In the genomic region with DNA sequence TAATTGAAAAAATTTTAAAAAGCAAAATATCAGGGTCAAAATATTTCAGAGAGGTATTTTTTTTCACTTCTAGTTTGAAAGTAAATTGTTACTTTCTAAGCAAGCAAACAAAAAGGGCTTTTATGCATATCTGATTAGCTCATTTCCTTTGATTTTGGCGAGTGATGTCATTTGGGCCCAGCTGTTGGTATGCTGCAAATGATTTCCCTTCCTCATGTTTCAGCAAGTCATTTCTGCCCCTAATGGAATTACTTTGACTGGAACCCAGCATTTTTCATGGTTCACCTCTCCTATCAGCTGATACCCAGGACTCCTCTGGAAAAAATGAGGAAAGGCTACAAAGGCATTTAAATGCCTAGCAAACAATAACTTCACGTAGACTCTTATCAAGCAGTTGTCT, we compare ENCODE assay signal across 15 cellular contexts.
DNase-seq lines count a peak whose midpoint lies in the region; TF ChIP-seq lines count a peak whose summit lies in the region.
"Had no signal": no experiment of that assay in that cellular context is flagged by ENCODE, and none has a peak within 500 bp of the region (broad histone marks: within the 10 kb centered on the region; RNA-seq: fewer than 3 reads in every experiment).

No MANE protein-coding gene starts in this region.

- H3K4me3 ChIP-seq in OCI-LY3 (ENCODE audit: low read length) (no peak overlapping the region), neural progenitor cell (no peak overlapping the region)
- H3K4me3 ChIP-seq: pancreas had no signal

- H3K79me2 ChIP-seq in OCI-LY3 (ENCODE audit: low read length) (no peaks in the 10 kb centered on the region), neural progenitor cell (ENCODE audit: low read depth) (no peaks in the 10 kb centered on the region)

- H3K36me3 ChIP-seq in OCI-LY3 (replicated peaks; ENCODE audit: low read depth, low read length) (no peaks in the 10 kb centered on the region), neural progenitor cell (no peaks in the 10 kb centered on the region)
- H3K36me3 ChIP-seq: pancreas, WERI-Rb-1 had no signal

- no peak overlapping the region for H3K9ac ChIP-seq in OCI-LY3 (ENCODE audit: low read length)
- no peak overlapping the region for H3K9ac ChIP-seq in neural progenitor cell

- H3K27me3 Mint-ChIP-seq in neural progenitor cell (ENCODE audit: insufficient read depth, low read depth), result peaks cover 3% of the 10 kb centered on the region
- no peaks in the 10 kb centered on the region for H3K27me3 Mint-ChIP-seq in nephron progenitor cell (ENCODE audit: low read depth, poor library complexity)

- no peaks in the 10 kb centered on the region for H3K9me3 ChIP-seq in OCI-LY3 (ENCODE audit: insufficient read depth, low read length)
- H3K9me3 ChIP-seq in neural progenitor cell (ENCODE audit: low read depth), result no peaks in the 10 kb centered on the region
- H3K9me3 ChIP-seq: pancreas had no signal

- H2AFZ ChIP-seq in OCI-LY3 (ENCODE audit: low read depth, low read length) (no peak overlapping the region), neural progenitor cell (replicated peaks) (peak overlapping the region; percentile 76)

- no peaks in the 10 kb centered on the region for H3F3A ChIP-seq in neural progenitor cell (ENCODE audit: low read depth)

- TF ChIP-seq CTCF in OCI-LY3 (IDR thresholded peaks at IDR 0.05; ENCODE audit: low read depth, low read length) (no peak), neural progenitor cell (IDR thresholded peaks at IDR 0.05) (no peak), nephron progenitor cell (IDR thresholded peaks at IDR 0.05) (no peak)

- H3K4me3 Mint-ChIP-seq in neural progenitor cell, result no peak overlapping the region
- H3K4me3 Mint-ChIP-seq in nephron progenitor cell, result no peak overlapping the region
- H3K4me3 Mint-ChIP-seq: dendritic cell treated with granulocyte-macrophage colony-stimulating factor and Interleukin-4, amounts not matched to agents 40 ng/mL and 50 ng/mL, for 4 days; mesothelial cell of epicardium had no signal

- H4K20me1 ChIP-seq in OCI-LY3 (ENCODE audit: insufficient read depth, low read length), result no peaks in the 10 kb centered on the region
- H4K20me1 ChIP-seq in neural progenitor cell (ENCODE audit: low read depth), result no peaks in the 10 kb centered on the region

- H3K4me1 Mint-ChIP-seq in neural progenitor cell (peaks cover 9% of the 10 kb centered on the region), nephron progenitor cell (no peaks in the 10 kb centered on the region)
- H3K4me1 Mint-ChIP-seq: mesothelial cell of epicardium had no signal

- no peaks in the 10 kb centered on the region for H3K36me3 Mint-ChIP-seq in neural progenitor cell
- H3K36me3 Mint-ChIP-seq in nephron progenitor cell (ENCODE audit: low read depth), result no peaks in the 10 kb centered on the region
- H3K36me3 Mint-ChIP-seq: mesothelial cell of epicardium had no signal

- no peaks in the 10 kb centered on the region for H3K27me3 ChIP-seq in OCI-LY3 (ENCODE audit: low read depth, low read length)
- H3K27me3 ChIP-seq in neural progenitor cell, result no peaks in the 10 kb centered on the region
- H3K27me3 ChIP-seq: pancreas had no signal

- no peak overlapping the region for H3K27ac Mint-ChIP-seq in neural progenitor cell
- H3K27ac Mint-ChIP-seq in nephron progenitor cell, result no peak overlapping the region
- H3K27ac Mint-ChIP-seq: activated T-helper 2 cell treated with anti-CD3 and anti-CD28 coated beads, Interferon-gamma antibody, Interleukin-2, Interleukin-4, amounts not matched to agents 10 μg/mL and 5 μg/mL and 100 μg/mL, durations not matched to agents 14 hours and 24 hours and 36 hours; mesothelial cell of epicardium had no signal

- peak overlapping the region; percentile 66; the same call in 1 of the 2 replicates for H3K4me2 ChIP-seq in OCI-LY3 (ENCODE audit: low read length)
- H3K4me2 ChIP-seq in neural progenitor cell, result no peak overlapping the region

- no peak overlapping the region for H3K27ac ChIP-seq in OCI-LY3 (ENCODE audit: low read length)
- H3K27ac ChIP-seq in neural progenitor cell, result no peak overlapping the region
- H3K27ac ChIP-seq: pancreas, WERI-Rb-1 had no signal

- peaks cover 25% of the 10 kb centered on the region for H3K4me1 ChIP-seq in OCI-LY3 (ENCODE audit: low read length)
- peaks cover 4% of the 10 kb centered on the region for H3K4me1 ChIP-seq in neural progenitor cell
- H3K4me1 ChIP-seq: pancreas had no signal

- H3K9me3 Mint-ChIP-seq in neural progenitor cell, result peaks cover 6% of the 10 kb centered on the region
- peaks cover 10% of the 10 kb centered on the region for H3K9me3 Mint-ChIP-seq in nephron progenitor cell
- H3K9me3 Mint-ChIP-seq: activated T-helper 2 cell treated with anti-CD3 and anti-CD28 coated beads, Interferon-gamma antibody, Interleukin-2, Interleukin-4, amounts not matched to agents 10 μg/mL and 5 μg/mL and 100 μg/mL, durations not matched to agents 14 hours and 24 hours and 36 hours; dendritic cell treated with granulocyte-macrophage colony-stimulating factor and Interleukin-4, amounts not matched to agents 40 ng/mL and 50 ng/mL, for 4 days had no signal

- DNase-seq in Daoy (ENCODE audit: low read depth) (peak; percentile 63), fibroblast of peridontal ligament (ENCODE audit: extremely low read depth) (peak; percentile 89), neural progenitor cell (ENCODE audit: low spot score) (no peak), nephron progenitor cell (no peak), DMS53 (lab: John Stamatoyannopoulos, UW) (no peak), NCI-H1092 treated with DMSO at 0.1 percent for 48 hours (lab: John Stamatoyannopoulos, UW) (no peak)
- no peak for DNase-seq in stimulated activated CD8-positive, alpha-beta memory T cell treated with anti-CD3 and anti-CD28 coated beads, Interleukin-4, amount 100 ng/mL, for 48 hours
- DNase-seq: activated CD8-positive, alpha-beta memory T cell treated with anti-CD3 and anti-CD28 coated beads for 24 hours; NCI-H2081; pancreas; WERI-Rb-1 had no signal

Comparison
In these comparisons a context has a peak if more than half of its experiments do, and no peak if none do; other contexts are left out.
1. DNase-seq: peak in Daoy (single experiment) and fibroblast of peridontal ligament (single experiment); none in neural progenitor cell (single experiment), nephron progenitor cell (single experiment), stimulated activated CD8-positive, alpha-beta memory T cell treated with anti-CD3 and anti-CD28 coated beads, Interleukin-4, amount 100 ng/mL, for 48 hours (single experiment), DMS53 (single experiment) and NCI-H1092 treated with DMSO at 0.1 percent for 48 hours (single experiment).